23 cellular contexts compared by ENCODE assay signal in genomic region chr10:133061296-133062038, GRCh38. TPM values are rescaled to one million over a fixed set of nuclear protein-coding genes. Genes with fewer than 3 reads are reported as not detected.
"Had no signal": no experiment of that assay in that cellular context is flagged by ENCODE, and none has a peak within 500 bp of the region (broad histone marks: within the 10 kb centered on the region; RNA-seq: fewer than 3 reads in every experiment).

No MANE protein-coding gene starts in this region.

- FAIRE-seq: HTR-8/SVneo had no signal

- H3K9me3 ChIP-seq: MG63, SJSA1 had no signal

- ATAC-seq: Panc1, PC-3 had no signal

- DNase-seq: Karpas-422, KG1, MG63, NCI-H1092 treated with DMSO at 0.1 percent for 48 hours, NCI-H1436, NCI-H187, NCI-H2029, NCI-H2081 treated with DMSO at 0.1 percent for 48 hours, NCI-H2171, NCI-H226, NCI-H446, NCI-H510A, NCI-H524 treated with DMSO at 0.1 percent for 48 hours, NCI-H69, NCI-H774, PC-3, Right ventricle myocardium superior, SIG-M5 had no signal

- H3K27me3 ChIP-seq: MG63, SJSA1 had no signal

- H3K27ac ChIP-seq: HL-60, SJSA1, SK-N-MC had no signal

- H3K4me3 ChIP-seq: MG63, SJSA1, SK-N-MC had no signal

- H3K36me3 ChIP-seq: MG63, SJSA1 had no signal

- H3K4me1 ChIP-seq: SJSA1 had no signal

RNA-seq across cellular contexts. Expression of gene ADGRA1, which starts 26.3 kb away (rescaled TPM):
- total RNA-seq: PC-3, Right ventricle myocardium superior, SJSA1 had no signal
